21 cellular contexts compared by ENCODE assay signal in genomic region chr1:4052657-4053056, GRCh38.
"Had no signal": no experiment of that assay in that cellular context is flagged by ENCODE, and none has a peak within 500 bp of the region (broad histone marks: within the 10 kb centered on the region; RNA-seq: fewer than 3 reads in every experiment).

No MANE protein-coding gene starts in this region.

- H3K79me2 ChIP-seq: parathyroid adenoma had no signal

- H3K4me3 Mint-ChIP-seq: memory B cell; nephron; neural progenitor cell; stimulated activated effector memory CD8-positive, alpha-beta T cell treated with anti-CD3 and anti-CD28 coated beads, Interleukin-12 subunit alpha, Interleukin-12 subunit beta, amount 100 ng/mL, for 72 hours; stimulated activated naive CD8-positive, alpha-beta T cell treated with anti-CD3 and anti-CD28 coated beads, Interleukin-15, amount 100 ng/mL, for 72 hours had no signal

- H3K9ac ChIP-seq: neural progenitor cell, parathyroid adenoma had no signal

- ATAC-seq: left lobe of liver; stimulated activated effector memory CD8-positive, alpha-beta T cell treated with anti-CD3 and anti-CD28 coated beads, Interleukin-12 subunit alpha, Interleukin-12 subunit beta, amount 100 ng/mL, for 72 hours; stimulated activated naive CD8-positive, alpha-beta T cell treated with anti-CD3 and anti-CD28 coated beads, Interleukin-15, amount 100 ng/mL, for 72 hours; upper lobe of right lung had no signal

- H3K9me3 Mint-ChIP-seq: nephron; neural progenitor cell; stimulated activated effector memory CD8-positive, alpha-beta T cell treated with anti-CD3 and anti-CD28 coated beads, Interleukin-12 subunit alpha, Interleukin-12 subunit beta, amount 100 ng/mL, for 72 hours; stimulated activated naive CD8-positive, alpha-beta T cell treated with anti-CD3 and anti-CD28 coated beads, Interleukin-15, amount 100 ng/mL, for 72 hours had no signal

- H3K27ac ChIP-seq: dorsolateral prefrontal cortex, neural progenitor cell, parathyroid adenoma, sigmoid colon, suprapubic skin, transverse colon, upper lobe of right lung, uterus had no signal

- H3K27ac Mint-ChIP-seq: memory B cell; nephron; neural progenitor cell; progenitor cell of endocrine pancreas; stimulated activated effector memory CD8-positive, alpha-beta T cell treated with anti-CD3 and anti-CD28 coated beads, Interleukin-12 subunit alpha, Interleukin-12 subunit beta, amount 100 ng/mL, for 72 hours; stimulated activated naive CD8-positive, alpha-beta T cell treated with anti-CD3 and anti-CD28 coated beads, Interleukin-15, amount 100 ng/mL, for 72 hours had no signal

- H2AFZ ChIP-seq: neural progenitor cell, parathyroid adenoma had no signal

- H3K4me1 ChIP-seq: neural progenitor cell, parathyroid adenoma, sigmoid colon, suprapubic skin, transverse colon, upper lobe of right lung, uterus had no signal

- H3K36me3 Mint-ChIP-seq: neural progenitor cell; stimulated activated effector memory CD8-positive, alpha-beta T cell treated with anti-CD3 and anti-CD28 coated beads, Interleukin-12 subunit alpha, Interleukin-12 subunit beta, amount 100 ng/mL, for 72 hours had no signal

- DNase-seq: effector CD4-positive, alpha-beta T cell; hypothalamus; kidney; sigmoid colon; stimulated activated CD4-positive, alpha-beta T cell treated with anti-CD3 and anti-CD28 coated beads, Interleukin-2, amount 100 ng/mL, for 24 hours; stimulated activated CD4-positive, alpha-beta T cell treated with anti-CD3 and anti-CD28 coated beads, Interleukin-4, amount 100 ng/mL, for 24 hours; stimulated activated naive CD8-positive, alpha-beta T cell treated with anti-CD3 and anti-CD28 coated beads, Interleukin-15, amount 100 ng/mL, for 72 hours; transverse colon; upper lobe of right lung; uterus had no signal

- H3K9me3 ChIP-seq: sigmoid colon, suprapubic skin, transverse colon, upper lobe of right lung, uterus had no signal

- H3K36me3 ChIP-seq: neural progenitor cell, sigmoid colon, suprapubic skin, transverse colon, upper lobe of right lung, uterus had no signal

- FAIRE-seq: frontal cortex, kidney had no signal

- H3K27me3 ChIP-seq: neural progenitor cell, transverse colon, uterus had no signal

- H3K4me3 ChIP-seq: dorsolateral prefrontal cortex, lung, neural progenitor cell, sigmoid colon, suprapubic skin, transverse colon, upper lobe of right lung, uterus had no signal

- H3K4me1 Mint-ChIP-seq: stimulated activated effector memory CD8-positive, alpha-beta T cell treated with anti-CD3 and anti-CD28 coated beads, Interleukin-12 subunit alpha, Interleukin-12 subunit beta, amount 100 ng/mL, for 72 hours had no signal

- H3K4me2 ChIP-seq: neural progenitor cell had no signal
